22 cellular contexts compared by ENCODE assay signal in the genomic region with DNA sequence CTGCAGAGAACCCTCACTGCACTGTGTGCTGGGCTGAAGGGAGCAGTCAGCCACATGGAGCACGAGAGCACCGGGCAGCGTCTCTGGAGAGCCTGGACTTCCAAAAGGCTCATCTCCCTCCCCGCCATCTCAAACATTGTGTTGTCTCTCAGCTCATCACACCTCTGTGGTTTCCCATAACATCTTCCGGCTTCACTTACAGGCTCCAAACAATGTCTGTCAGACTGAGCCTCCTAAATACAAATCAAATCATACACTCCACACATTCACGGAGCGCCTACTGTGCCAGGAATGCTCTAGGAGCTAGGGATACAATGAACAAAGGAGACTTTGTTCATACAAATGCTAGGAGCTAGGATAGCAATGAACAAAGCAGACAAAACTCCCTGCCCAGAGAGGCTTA.
DNase-seq lines count a peak whose midpoint lies in the region; ATAC-seq and TF ChIP-seq lines count a peak whose summit lies in the region.
"Had no signal": no experiment of that assay in that cellular context is flagged by ENCODE, and none has a peak within 500 bp of the region (broad histone marks: within the 10 kb centered on the region; RNA-seq: fewer than 3 reads in every experiment).

No MANE protein-coding gene starts in this region.

- H3K4me1 Mint-ChIP-seq in Calu3 (ENCODE audit: low read depth, unreplicated experiment): no peaks in the 10 kb centered on the region
- H3K4me1 Mint-ChIP-seq: B cell had no signal

- peaks cover 15% of the 10 kb centered on the region for H3K27me3 Mint-ChIP-seq in Calu3 (ENCODE audit: unreplicated experiment)
- H3K27me3 Mint-ChIP-seq: B cell had no signal

- CTCF ChIA-PET in Calu3 (lab: Charles Lee): no interaction called here

- intact Hi-C loops in Calu3 (cut with micrococcal nuclease; ENCODE audit: unreplicated experiment): no loop called here

- no peak for ATAC-seq in activated naive CD4-positive, alpha-beta T cell treated with anti-CD3 and anti-CD28 coated beads, Interleukin-2, amount 50 U/mL, for 72 hours
- ATAC-seq: CD8-positive, alpha-beta T cell had no signal

- no peak overlapping the region for H3K4me3 Mint-ChIP-seq in Calu3 (ENCODE audit: low read depth, unreplicated experiment)
- H3K4me3 Mint-ChIP-seq: B cell; CD8-positive, alpha-beta T cell had no signal

- no peaks in the 10 kb centered on the region for H3K36me3 Mint-ChIP-seq in activated naive CD4-positive, alpha-beta T cell treated with anti-CD3 and anti-CD28 coated beads, Interleukin-2, amount 50 U/mL, for 72 hours
- H3K36me3 Mint-ChIP-seq in Calu3 (ENCODE audit: insufficient read depth, unreplicated experiment): no peaks in the 10 kb centered on the region
- H3K36me3 Mint-ChIP-seq: CD8-positive, alpha-beta T cell had no signal

- H3K27ac Mint-ChIP-seq in activated naive CD4-positive, alpha-beta T cell treated with anti-CD3 and anti-CD28 coated beads, Interleukin-2, amount 50 U/mL, for 72 hours: no peak overlapping the region
- no peak overlapping the region for H3K27ac Mint-ChIP-seq in Calu3 (ENCODE audit: unreplicated experiment)
- H3K27ac Mint-ChIP-seq: B cell; CD8-positive, alpha-beta T cell had no signal

- BruUV-seq in Calu3 (replicated peaks; lab: Mats Ljungman, UMichigan): no TSS peak

- DNase-seq in NCI-H748 (lab: John Stamatoyannopoulos, UW; ENCODE audit: unreplicated experiment) (peak; percentile 28), NCI-H748 treated with DMSO at 0.1 percent for 48 hours (lab: John Stamatoyannopoulos, UW) (no peak), SK-MEL-5 (ENCODE audit: low read depth, low spot score) (peak; percentile 83), foreskin melanocyte (peak; percentile 26), Calu3 (no peak), dermis blood vessel endothelial cell (no peak)
- DNase-seq in activated naive CD4-positive, alpha-beta T cell treated with anti-CD3 and anti-CD28 coated beads, Interleukin-2, amount 50 U/mL, for 72 hours (ENCODE audit: low spot score in 2 of 2): no peak
- DNase-seq: CD8-positive, alpha-beta T cell; DMS79 treated with DMSO at 0.1 percent for 48 hours; GF-D8; KBM-7; MV-4-11; NCI-H1105 treated with DMSO at 0.1 percent for 48 hours; NCI-H146; NCI-H1930; NCI-H2107; NCI-H524; NCI-H82; NK-92 treated with Interleukin-12 subunit alpha and Interleukin-12 subunit beta, amount 100 ng/mL, for 24 hours; PC-9; SHP77 had no signal

- in situ Hi-C loops in SK-MEL-5 (cut with HindIII; ENCODE audit: low pct_unique_long_range_greater_than_20kb, low sequenced_read_pairs): no loop called here

- H3K9me3 Mint-ChIP-seq in activated naive CD4-positive, alpha-beta T cell treated with anti-CD3 and anti-CD28 coated beads, Interleukin-2, amount 50 U/mL, for 72 hours: peaks cover 0 to 7% of the 10 kb centered on the region in 2 donors
- peaks cover 4% of the 10 kb centered on the region for H3K9me3 Mint-ChIP-seq in Calu3 (ENCODE audit: low read depth, unreplicated experiment)
- H3K9me3 Mint-ChIP-seq: CD8-positive, alpha-beta T cell had no signal

- no peak for TF ChIP-seq CTCF in Calu3 (IDR thresholded peaks at IDR 0.05; ENCODE audit: unreplicated experiment)

Comparison
In these comparisons a context has a peak if more than half of its experiments do, and no peak if none do; other contexts are left out.
1. DNase-seq: peak in NCI-H748 (single experiment), SK-MEL-5 (single experiment) and foreskin melanocyte (single experiment); none in NCI-H748 treated with DMSO at 0.1 percent for 48 hours (single experiment), activated naive CD4-positive, alpha-beta T cell treated with anti-CD3 and anti-CD28 coated beads, Interleukin-2, amount 50 U/mL, for 72 hours (0 of 2), Calu3 (single experiment) and dermis blood vessel endothelial cell (single experiment).